ENCODE assay signal across 8 cellular contexts in genomic region chr10:88687853-88688467, GRCh38. TPM values are rescaled to one million over a fixed set of nuclear protein-coding genes. Genes with fewer than 3 reads are reported as not detected.
DNase-seq lines count a peak whose midpoint lies in the region; ATAC-seq, FAIRE-seq and TF ChIP-seq lines count a peak whose summit lies in the region.

No MANE protein-coding gene starts in this region.

- H3K4me3 ChIP-seq in PC-9: no peak overlapping the region
- no peak overlapping the region for H3K4me3 ChIP-seq in epithelial cell of proximal tubule (ENCODE audit: low read depth, low read length)
- H3K4me3 ChIP-seq in prostate gland: no peak overlapping the region

- TF ChIP-seq POLR2A in prostate gland (IDR thresholded peaks at IDR 0.05): no peak

- no peaks in the 10 kb centered on the region for H4K20me1 ChIP-seq in PC-9 (ENCODE audit: insufficient read depth)

- POLR2A ChIA-PET in PC-9 (lab: Charles Lee; ENCODE audit: unreplicated experiment): no interaction called here

- H3K27me3 ChIP-seq in PC-9 (ENCODE audit: insufficient read depth, low read depth): no peaks in the 10 kb centered on the region
- no peaks in the 10 kb centered on the region for H3K27me3 ChIP-seq in prostate gland (replicated peaks; ENCODE audit: insufficient read depth)

- H3K4me1 ChIP-seq in PC-9 (replicated peaks; ENCODE audit: insufficient read depth) (no peaks in the 10 kb centered on the region), prostate gland (replicated peaks) (no peaks in the 10 kb centered on the region)

- no peaks in the 10 kb centered on the region for H3F3A ChIP-seq in PC-9 (ENCODE audit: insufficient read depth, low read depth)

- TF ChIP-seq CTCF in PC-9 (conservative IDR thresholded peaks at IDR 0.05) (peak; percentile 86), epithelial cell of proximal tubule (conservative IDR thresholded peaks at IDR 0.05; ENCODE audit: low read depth, low read length) (peak; percentile 84), prostate gland (IDR thresholded peaks at IDR 0.05) (peak in 3 of 4 experiments; percentile 39 to 63 (median 48))

- intact Hi-C loops in PC-9 (cut with micrococcal nuclease; ENCODE audit: unreplicated experiment): loop anchor here (1.0 kb wide), 2 partner anchors 122 to 244 kb away; no protein-coding TSS in a partner anchor
- intact Hi-C loops in prostate gland (cut with DNase I): no loop called here

- H3K9me3 ChIP-seq in PC-9 (ENCODE audit: insufficient read depth, low read depth) (no peaks in the 10 kb centered on the region), prostate gland (no peaks in the 10 kb centered on the region)

- no TSS peak for BruUV-seq in PC-9 (replicated peaks; lab: Mats Ljungman, UMichigan)

- peak; percentile 89 for FAIRE-seq in GM19239 (lab: Jason Lieb, UNC)

- H3K9me2 ChIP-seq in PC-9 (ENCODE audit: insufficient read depth): no peaks in the 10 kb centered on the region

- H3K27ac ChIP-seq in PC-9: no peak overlapping the region
- H3K27ac ChIP-seq in prostate gland: no peak overlapping the region

- H3K36me3 ChIP-seq in PC-9 (ENCODE audit: low read depth) (no peaks in the 10 kb centered on the region), prostate gland (no peaks in the 10 kb centered on the region)

- no peak overlapping the region for H3K4me2 ChIP-seq in PC-9

- CTCF ChIA-PET in PC-9 (lab: Charles Lee): interaction anchor here (0.5 kb wide), 1 partner anchor 1545 kb away, joined by 4 read pairs; no protein-coding TSS in a partner anchor

- in situ Hi-C loops in ACHN (cut with HindIII; ENCODE audit: low pct_ligation_motif_present, low pct_unique_long_range_greater_than_20kb, low sequenced_read_pairs): no loop called here

- H3K79me2 ChIP-seq in PC-9 (ENCODE audit: low read depth): no peaks in the 10 kb centered on the region

- H2AFZ ChIP-seq in PC-9: no peak overlapping the region

- no peak for ATAC-seq in HG03039 (IDR thresholded peaks at IDR 0.05; ENCODE audit: unreplicated experiment)
- ATAC-seq in HG02759 (IDR thresholded peaks at IDR 0.05; ENCODE audit: unreplicated experiment): no peak

- DNase-seq in ACHN: peak; percentile 48
- peak; percentile 9 for DNase-seq in GM19239 (ENCODE audit: insufficient read length, low spot score)
- no peak for DNase-seq in PC-9
- no peak for DNase-seq in epithelial cell of proximal tubule (ENCODE audit: low read depth)
- DNase-seq in prostate gland (ENCODE audit: low spot score): no peak
- DNase-seq in occipital lobe (lab: John Stamatoyannopoulos, UW): no peak

RNA-seq across cellular contexts. Expression of gene LIPK, which starts 18.1 kb away (rescaled TPM):
- total RNA-seq in PC-9 (2021) (not detected in 2 replicates), epithelial cell of proximal tubule (not detected in 2 replicates), prostate gland (not detected), occipital lobe (not detected)

RNA-seq across cellular contexts. Expression of gene LIPF, which starts 23.7 kb away (rescaled TPM):
- total RNA-seq in PC-9 (2021) (not detected in 2 replicates), epithelial cell of proximal tubule (not detected in 2 replicates), prostate gland (not detected), occipital lobe (not detected)

Comparison
In these comparisons a context has a peak if more than half of its experiments do, and no peak if none do; other contexts are left out.
1. DNase-seq: peak in ACHN (single experiment) and GM19239 (single experiment); none in PC-9 (0 of 2), epithelial cell of proximal tubule (single experiment), prostate gland (single experiment) and occipital lobe (single experiment).
2. Peak in every context shown above with its lines, with median percentiles within 50 percentile points of each other: CTCF ChIP-seq.